ENCODE assay signal across 8 cellular contexts in genomic region chr6:21588812-21589811, GRCh38. TPM values are rescaled to one million over a fixed set of nuclear protein-coding genes. Genes with fewer than 3 reads are reported as not detected.
DNase-seq lines count a peak whose midpoint lies in the region; ATAC-seq and TF ChIP-seq lines count a peak whose summit lies in the region.

No MANE protein-coding gene starts in this region.

- peak overlapping the region; percentile 54 for H3K27ac Mint-ChIP-seq in activated naive CD8-positive, alpha-beta T cell treated with anti-CD3 and anti-CD28 coated beads, Interleukin-2, amount 10 ng/mL, durations not matched to agents 7 days and 5 days

- H3K14ac ChIP-seq in trophoblast cell (ENCODE audit: low read length) = peak overlapping the region; percentile 77

- H3K4me1 Mint-ChIP-seq in activated naive CD8-positive, alpha-beta T cell treated with anti-CD3 and anti-CD28 coated beads, Interleukin-2, amount 10 ng/mL, durations not matched to agents 7 days and 5 days = peaks cover 12% of the 10 kb centered on the region

- H4K12ac ChIP-seq in trophoblast cell (ENCODE audit: low read depth, low read length) = peak overlapping the region; percentile 35

- H3K23ac ChIP-seq in trophoblast cell (ENCODE audit: low read length) = no peak overlapping the region

- H3K4me1 ChIP-seq in cardiac muscle cell (ENCODE audit: low read depth) (no peaks in the 10 kb centered on the region), trophoblast cell (ENCODE audit: control insufficient read depth in 1 of 2, insufficient read depth in 2 of 2, low read length in 2 of 2) (peaks cover 3% of the 10 kb centered on the region in 2 experiments)

- H3K9ac ChIP-seq in trophoblast cell (ENCODE audit: low read length) = peak overlapping the region; percentile 63

- H3K79me2 ChIP-seq in trophoblast cell (ENCODE audit: control insufficient read depth, insufficient read depth, low read length, poor library complexity) = peaks cover 14% of the 10 kb centered on the region

- no peaks in the 10 kb centered on the region for H3K9me3 Mint-ChIP-seq in activated naive CD8-positive, alpha-beta T cell treated with anti-CD3 and anti-CD28 coated beads, Interleukin-2, amount 10 ng/mL, durations not matched to agents 7 days and 5 days

- peak; percentile 31 for ATAC-seq in HG02610 (IDR thresholded peaks at IDR 0.05; ENCODE audit: unreplicated experiment)
- ATAC-seq in activated naive CD8-positive, alpha-beta T cell treated with anti-CD3 and anti-CD28 coated beads, Interleukin-2, amount 10 ng/mL, durations not matched to agents 7 days and 5 days (ENCODE audit: low read depth) = peak; percentile 63

- peaks cover 40% of the 10 kb centered on the region for H3K27me3 Mint-ChIP-seq in activated naive CD8-positive, alpha-beta T cell treated with anti-CD3 and anti-CD28 coated beads, Interleukin-2, amount 10 ng/mL, durations not matched to agents 7 days and 5 days

- H3K9me3 ChIP-seq in cardiac muscle cell (ENCODE audit: low read depth) = no peaks in the 10 kb centered on the region
- no peaks in the 10 kb centered on the region for H3K9me3 ChIP-seq in trophoblast cell (ENCODE audit: insufficient read depth, low read depth, low read length)

- H3K27ac ChIP-seq in cardiac muscle cell = peak overlapping the region; percentile 45
- peak overlapping the region; percentile 82 for H3K27ac ChIP-seq in trophoblast cell (ENCODE audit: low read depth, low read length)

- H2BK5ac ChIP-seq in trophoblast cell (ENCODE audit: low read depth, low read length, poor library complexity) = peak overlapping the region; percentile 92

- TF ChIP-seq CTCF in GM12873 (IDR thresholded peaks at IDR 0.05; ENCODE audit: insufficient read depth, low read depth, low read length, missing control alignments) (peak; percentile 94), cardiac muscle cell (IDR thresholded peaks at IDR 0.05; ENCODE audit: low read depth, low read length) (peak; percentile 83)

- peak overlapping the region; percentile 91 for H3K4me3 Mint-ChIP-seq in activated naive CD8-positive, alpha-beta T cell treated with anti-CD3 and anti-CD28 coated beads, Interleukin-2, amount 10 ng/mL, durations not matched to agents 7 days and 5 days

- H2BK120ac ChIP-seq in trophoblast cell (ENCODE audit: insufficient read depth, low read length, poor library complexity) = peak overlapping the region; percentile 79

- peak overlapping the region; percentile 56 for H2BK12ac ChIP-seq in trophoblast cell (ENCODE audit: low read length)

- no CpG with 5 or more reads among the region's 42 CpGs for WGBS in trophoblast cell (ENCODE audit: extremely low coverage, insufficient coverage, insufficient read length)

- peak overlapping the region; percentile 84 for H4K8ac ChIP-seq in trophoblast cell (ENCODE audit: low read depth, low read length)

- no peak overlapping the region for H2AK5ac ChIP-seq in trophoblast cell (ENCODE audit: low read length)

- H3K4me3 ChIP-seq in cardiac muscle cell (peak overlapping the region; percentile 55), trophoblast cell (ENCODE audit: low read depth, low read length) (peak overlapping the region; percentile 75)

- no peaks in the 10 kb centered on the region for H3K36me3 Mint-ChIP-seq in activated naive CD8-positive, alpha-beta T cell treated with anti-CD3 and anti-CD28 coated beads, Interleukin-2, amount 10 ng/mL, durations not matched to agents 7 days and 5 days

- peak overlapping the region; percentile 90 for H3K4me2 ChIP-seq in trophoblast cell (ENCODE audit: low read length)

- peaks cover 29% of the 10 kb centered on the region for H3K79me1 ChIP-seq in trophoblast cell (ENCODE audit: low read length)

- POLR2A ChIA-PET in activated naive CD8-positive, alpha-beta T cell treated with anti-CD3 and anti-CD28 coated beads, Interleukin-2, amount 10 ng/mL, durations not matched to agents 7 days and 5 days (lab: Charles Lee) = interaction anchor here (0.6 to 2.0 kb wide), 3 partner anchors 9 to 1024 kb away, joined by 3 to 12 read pairs (median 3); no protein-coding TSS in a partner anchor

- H4K91ac ChIP-seq in trophoblast cell (ENCODE audit: low read depth, low read length) = peak overlapping the region; percentile 83

- H3K27me3 ChIP-seq in cardiac muscle cell (no peaks in the 10 kb centered on the region), trophoblast cell (ENCODE audit: insufficient read depth, low read length) (no peaks in the 10 kb centered on the region)

- H3K4ac ChIP-seq in trophoblast cell (ENCODE audit: low read depth, low read length) = no peak overlapping the region

- DNase-seq in NCI-H1092 treated with DMSO at 0.1 percent for 48 hours (lab: John Stamatoyannopoulos, UW) (peak; percentile 87), SKM-1 (lab: John Stamatoyannopoulos, UW; ENCODE audit: unreplicated experiment) (peak; percentile 52), cardiac muscle cell (ENCODE audit: low read depth in 1 of 2, low spot score in 1 of 2) (peak; percentile 93), trophoblast cell (peak; percentile 80 to 90), ureter (ENCODE audit: low spot score) (peak; percentile 89)
- peak; percentile 87 for DNase-seq in activated naive CD8-positive, alpha-beta T cell treated with anti-CD3 and anti-CD28 coated beads, Interleukin-2, amount 10 ng/mL, durations not matched to agents 7 days and 5 days

- H3K18ac ChIP-seq in trophoblast cell (ENCODE audit: low read length) = peak overlapping the region; percentile 61

- H2AFZ ChIP-seq in trophoblast cell (ENCODE audit: insufficient read depth, low read length, poor library complexity) = peak overlapping the region; percentile 89

- H3K36me3 ChIP-seq in cardiac muscle cell = no peaks in the 10 kb centered on the region
- no peaks in the 10 kb centered on the region for H3K36me3 ChIP-seq in trophoblast cell (ENCODE audit: control insufficient read depth in 1 of 2, insufficient read depth in 2 of 2, low read length in 2 of 2)

RNA-seq across cellular contexts. Expression of gene SOX4, which starts 4.4 kb away (rescaled TPM):
- under 1 TPM; 0.78 to 0.82 TPM for total RNA-seq in activated naive CD8-positive, alpha-beta T cell treated with anti-CD3 and anti-CD28 coated beads, Interleukin-2, amount 10 ng/mL, durations not matched to agents 7 days and 5 days
- total RNA-seq in cardiac muscle cell (46.9 and 60.6 TPM in 2 replicates), ureter (30.3 TPM)
- 29.9 and 42.2 TPM in 2 replicates for polyA plus RNA-seq in cardiac muscle cell
- polyA plus RNA-seq in trophoblast cell (2013) = 117 and 120 TPM in 2 replicates

Comparison
In these comparisons a context has a peak if more than half of its experiments do, and no peak if none do; other contexts are left out.
1. Peak in every context shown above with its lines: DNase-seq, ATAC-seq, H3K4me3 ChIP-seq and H3K27ac ChIP-seq.
2. RNA of gene SOX4, which starts 4.4 kb away (total RNA-seq): 46.9 to 60.6 TPM in cardiac muscle cell and 30.3 TPM in ureter (single experiment); 0.78 to 0.82 TPM in activated naive CD8-positive, alpha-beta T cell treated with anti-CD3 and anti-CD28 coated beads, Interleukin-2, amount 10 ng/mL, durations not matched to agents 7 days and 5 days; every median in the first group is over 10 times any median in the second.